In the genomic region with DNA sequence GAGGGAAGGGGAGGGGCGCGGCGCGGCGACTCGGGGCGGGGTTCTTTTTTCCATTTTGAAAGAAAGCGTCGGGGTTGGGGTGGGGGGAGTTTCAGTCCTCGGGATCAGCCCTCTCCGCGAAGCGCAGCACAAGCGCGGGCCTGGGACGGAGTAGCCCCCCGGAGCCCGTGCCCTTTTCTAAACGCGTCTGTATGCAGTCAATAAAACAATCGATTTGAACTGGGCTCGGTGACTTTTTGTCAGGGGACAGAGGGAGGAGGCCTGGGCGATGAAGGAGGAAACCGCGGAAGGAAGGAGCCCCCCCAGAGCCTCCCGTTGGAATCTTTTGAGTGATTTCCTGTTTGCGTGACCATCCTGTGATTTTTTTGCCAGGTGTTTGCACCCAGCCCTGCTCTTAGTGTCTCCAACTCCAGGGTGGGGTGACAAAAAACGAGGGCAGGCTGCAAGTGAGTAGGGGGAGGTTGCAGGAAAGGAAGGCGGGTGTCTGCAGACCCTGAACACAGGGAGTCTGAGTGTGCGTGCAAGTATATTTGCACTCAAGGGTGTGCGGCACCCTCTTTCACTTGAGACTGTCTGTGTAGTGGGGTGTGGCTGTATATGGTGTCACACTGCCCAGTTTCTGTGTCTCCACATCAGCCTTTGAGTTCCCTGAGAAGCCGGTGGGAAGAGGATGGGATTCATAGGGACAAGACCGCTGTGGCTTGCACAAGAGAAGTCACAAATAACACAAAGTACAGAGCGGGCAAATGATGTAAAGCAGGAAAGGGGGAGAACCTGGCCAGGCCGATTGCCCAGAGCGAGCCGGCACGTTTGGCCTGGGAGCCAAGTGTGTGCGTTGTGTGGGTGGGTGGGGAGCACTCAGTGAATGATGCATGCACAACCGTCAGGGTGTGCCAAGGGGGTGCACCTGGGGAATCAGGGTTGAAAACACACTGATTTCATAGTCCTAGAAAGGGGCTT, we compare ENCODE assay signal across 9 cellular contexts. TPM values are rescaled to one million over a fixed set of nuclear protein-coding genes. Genes with fewer than 3 reads are reported as not detected.
DNase-seq lines count a peak whose midpoint lies in the region; ATAC-seq and TF ChIP-seq lines count a peak whose summit lies in the region.
"Had no signal": no experiment of that assay in that cellular context is flagged by ENCODE, and none has a peak within 500 bp of the region (broad histone marks: within the 10 kb centered on the region; RNA-seq: fewer than 3 reads in every experiment).

No MANE protein-coding gene starts in this region.

- peaks cover 0 to 36% (median 23%) of the 10 kb centered on the region in 4 donors for H3K4me1 ChIP-seq in tibial artery

- H3K36me3 ChIP-seq in kidney epithelial cell (ENCODE audit: control insufficient read depth, insufficient read depth, low read length) (no peaks in the 10 kb centered on the region), tibial artery (no peaks in the 10 kb centered on the region)

- intact Hi-C loops in tibial artery (cut with DNase I; ENCODE audit: low total_unique reads), result no loop called here

- no peaks in the 10 kb centered on the region for H3K9me3 Mint-ChIP-seq in activated CD4-positive, alpha-beta T cell treated with anti-CD3 and anti-CD28 coated beads, Interleukin-2, amount 10 ng/mL, durations not matched to agents 7 days and 5 days
- H3K9me3 Mint-ChIP-seq in activated naive CD8-positive, alpha-beta T cell (ENCODE audit: low read depth), result no peaks in the 10 kb centered on the region

- H3K27me3 ChIP-seq in kidney epithelial cell (ENCODE audit: control insufficient read depth, insufficient read depth, low read length) (peaks cover 49% of the 10 kb centered on the region), tibial artery (peaks cover 0 to 68% of the 10 kb centered on the region in 2 donors)

- H3K27me3 Mint-ChIP-seq in activated CD4-positive, alpha-beta T cell treated with anti-CD3 and anti-CD28 coated beads, Interleukin-2, amount 10 ng/mL, durations not matched to agents 7 days and 5 days, result peaks cover 70% of the 10 kb centered on the region
- H3K27me3 Mint-ChIP-seq in activated naive CD8-positive, alpha-beta T cell, result peaks cover 29% of the 10 kb centered on the region

- POLR2A ChIA-PET in activated CD4-positive, alpha-beta T cell treated with anti-CD3 and anti-CD28 coated beads, Interleukin-2, amount 10 ng/mL, durations not matched to agents 7 days and 5 days (lab: Charles Lee), result no interaction called here

- H3K36me3 Mint-ChIP-seq in activated CD4-positive, alpha-beta T cell treated with anti-CD3 and anti-CD28 coated beads, Interleukin-2, amount 10 ng/mL, durations not matched to agents 7 days and 5 days (ENCODE audit: low read depth), result no peaks in the 10 kb centered on the region
- no peaks in the 10 kb centered on the region for H3K36me3 Mint-ChIP-seq in activated naive CD8-positive, alpha-beta T cell

- H3K9me3 ChIP-seq in tibial artery, result peaks cover 0 to 17% (median 5%) of the 10 kb centered on the region in 3 donors

- TF ChIP-seq CTCF in kidney epithelial cell (IDR thresholded peaks at IDR 0.05; ENCODE audit: insufficient read depth, low read length, poor library complexity, severe bottlenecking) (no peak), tibial artery (IDR thresholded peaks at IDR 0.05) (no peak)

- ATAC-seq in HG02885 (IDR thresholded peaks at IDR 0.05; ENCODE audit: poor library complexity, unreplicated experiment) (no peak), HG03565 (IDR thresholded peaks at IDR 0.05; ENCODE audit: unreplicated experiment) (no peak)

- CTCF ChIA-PET in activated CD4-positive, alpha-beta T cell treated with anti-CD3 and anti-CD28 coated beads, Interleukin-2, amount 10 ng/mL, durations not matched to agents 7 days and 5 days (lab: Charles Lee), result no interaction called here

- H3K27ac ChIP-seq in tibial artery, result peak overlapping the region; percentile 50 to 58

- DNase-seq in activated CD4-positive, alpha-beta T cell treated with anti-CD3 and anti-CD28 coated beads, Interleukin-2, amount 10 ng/mL, durations not matched to agents 7 days and 5 days, result no peak
- DNase-seq in activated CD4-positive, alpha-beta T cell treated with anti-CD3 and anti-CD28 coated beads for 1 hour, result no peak
- no peak for DNase-seq in kidney epithelial cell (ENCODE audit: low read depth)
- DNase-seq in tibial artery, result no peak
- DNase-seq in NCI-H774 (lab: John Stamatoyannopoulos, UW), result no peak
- DNase-seq: occipital lobe had no signal

- peak overlapping the region; percentile 51 for H3K4me3 Mint-ChIP-seq in activated CD4-positive, alpha-beta T cell treated with anti-CD3 and anti-CD28 coated beads, Interleukin-2, amount 10 ng/mL, durations not matched to agents 7 days and 5 days
- peak overlapping the region; percentile 82 for H3K4me3 Mint-ChIP-seq in activated naive CD8-positive, alpha-beta T cell

- no peak overlapping the region for H3K27ac Mint-ChIP-seq in activated CD4-positive, alpha-beta T cell treated with anti-CD3 and anti-CD28 coated beads, Interleukin-2, amount 10 ng/mL, durations not matched to agents 7 days and 5 days
- H3K27ac Mint-ChIP-seq in activated naive CD8-positive, alpha-beta T cell, result no peak overlapping the region

- peaks cover 27% of the 10 kb centered on the region for H3K4me1 Mint-ChIP-seq in activated CD4-positive, alpha-beta T cell treated with anti-CD3 and anti-CD28 coated beads, Interleukin-2, amount 10 ng/mL, durations not matched to agents 7 days and 5 days
- H3K4me1 Mint-ChIP-seq in activated naive CD8-positive, alpha-beta T cell (ENCODE audit: low read depth), result peaks cover 24% of the 10 kb centered on the region

- peak overlapping the region; percentile 36 for H3K4me3 ChIP-seq in kidney epithelial cell (ENCODE audit: low read depth, low read length)
- H3K4me3 ChIP-seq in tibial artery, result peak overlapping the region; percentile 46 to 59

RNA-seq across cellular contexts. Expression of gene ISLR2, which starts 6.5 kb away (rescaled TPM):
- total RNA-seq in activated CD4-positive, alpha-beta T cell treated with anti-CD3 and anti-CD28 coated beads, Interleukin-2, amount 10 ng/mL, durations not matched to agents 7 days and 5 days, result not detected
- total RNA-seq in kidney epithelial cell, result 1.0 and 1.2 TPM in 2 replicates

RNA-seq across cellular contexts. Expression of gene ISLR, which starts 36.6 kb away (rescaled TPM):
- not detected for total RNA-seq in activated CD4-positive, alpha-beta T cell treated with anti-CD3 and anti-CD28 coated beads, Interleukin-2, amount 10 ng/mL, durations not matched to agents 7 days and 5 days
- 0.25 and 0.48 TPM in 2 replicates for total RNA-seq in kidney epithelial cell

RNA-seq across cellular contexts. Expression of gene GOLGA6A, which starts 54.5 kb away (rescaled TPM):
- not detected for total RNA-seq in activated CD4-positive, alpha-beta T cell treated with anti-CD3 and anti-CD28 coated beads, Interleukin-2, amount 10 ng/mL, durations not matched to agents 7 days and 5 days
- total RNA-seq in kidney epithelial cell, result not detected in 2 replicates
- total RNA-seq: occipital lobe had no signal
